Comparison of ENCODE assay signal across 8 cellular contexts in genomic region chr2:175167076-175167791, GRCh38. TPM values are rescaled to one million over a fixed set of nuclear protein-coding genes. Genes with fewer than 3 reads are reported as not detected.
DNase-seq lines count a peak whose midpoint lies in the region; ATAC-seq and TF ChIP-seq lines count a peak whose summit lies in the region.

No MANE protein-coding gene starts in this region.

- peak; percentile 83 for DNase-seq in NCI-H82 (lab: John Stamatoyannopoulos, UW)
- DNase-seq in NCI-H82 treated with DMSO at 0.1 percent for 48 hours (lab: John Stamatoyannopoulos, UW; ENCODE audit: unreplicated experiment): no peak
- peak; percentile 41 to 75 for DNase-seq in HAP-1 (ENCODE audit: low spot score in 2 of 2)
- DNase-seq in NCI-H1694 (lab: John Stamatoyannopoulos, UW): peak; percentile 56
- DNase-seq in heart left ventricle: peak in 3 of 5 donors; percentile 28 to 36 (median 35)
- peak in 7 of 10 donors; percentile 10 to 88 (median 28) for DNase-seq in posterior cingulate gyrus

- peak overlapping the region; percentile 88 for H3K4me3 Mint-ChIP-seq in activated T-helper 17 cell treated with anti-CD3 and anti-CD28 coated beads, Interleukin-2, amount 50 U/mL, for 72 hours

- H3K4me1 ChIP-seq in HAP-1 (no peaks in the 10 kb centered on the region; the same call in 1 of the 2 replicates), heart left ventricle (peaks cover 0 to 38% (median 14%) of the 10 kb centered on the region in 12 donors)

- ATAC-seq in activated T-helper 17 cell treated with anti-CD3 and anti-CD28 coated beads, Interleukin-2, amount 50 U/mL, for 72 hours (replicated peaks): peak; percentile 7
- ATAC-seq in heart left ventricle: peak in 3 of 4 donors; percentile 10 to 28 (median 16)
- ATAC-seq in HG02588 (IDR thresholded peaks at IDR 0.05; ENCODE audit: unreplicated experiment): no peak

- TF ChIP-seq POLR2A in heart left ventricle (IDR thresholded peaks at IDR 0.05): no peak

- WGBS in heart left ventricle, 4 donors: 0 to 1% (median 0%) methylated on average over 29 to 32 of the region's 32 CpGs

- in situ Hi-C loops in HAP-1 (cut with MboI; ENCODE audit: low sequenced_read_pairs): no loop called here

- H3K36me3 Mint-ChIP-seq in activated T-helper 17 cell treated with anti-CD3 and anti-CD28 coated beads, Interleukin-2, amount 50 U/mL, for 72 hours (ENCODE audit: low read depth): peaks cover 36% of the 10 kb centered on the region

- H3K4me1 Mint-ChIP-seq in activated T-helper 17 cell treated with anti-CD3 and anti-CD28 coated beads, Interleukin-2, amount 50 U/mL, for 72 hours: peaks cover 15% of the 10 kb centered on the region

- H3K27me3 ChIP-seq in HAP-1 (ENCODE audit: low read depth): no peaks in the 10 kb centered on the region
- no peaks in the 10 kb centered on the region for H3K27me3 ChIP-seq in heart left ventricle

- H3K4me3 ChIP-seq in HAP-1: peak overlapping the region; percentile 88
- peak overlapping the region; percentile 60 to 96 (median 87) for H3K4me3 ChIP-seq in heart left ventricle

- intact Hi-C loops in heart left ventricle (cut with DNase I) (loop anchor here in 3 of 10 donors (5.0 to 10.0 kb wide), 4 partner anchors 35 to 162 kb away; partner anchors contain the start of gene CHN1 (in 1 of the 3)), posterior cingulate gyrus (cut with DNase I) (no loop called here)

- H3K27me3 Mint-ChIP-seq in activated T-helper 17 cell treated with anti-CD3 and anti-CD28 coated beads, Interleukin-2, amount 50 U/mL, for 72 hours: no peaks in the 10 kb centered on the region

- H3K9me3 ChIP-seq in HAP-1 (no peaks in the 10 kb centered on the region), heart left ventricle (no peaks in the 10 kb centered on the region)

- H3K9me3 Mint-ChIP-seq in activated T-helper 17 cell treated with anti-CD3 and anti-CD28 coated beads, Interleukin-2, amount 50 U/mL, for 72 hours: no peaks in the 10 kb centered on the region

- H3K36me3 ChIP-seq in HAP-1 (replicated peaks): 0 out of 2 replicates have a peak, but pooled peaks cover 3% of the 10 kb centered on the region
- H3K36me3 ChIP-seq in heart left ventricle: peaks cover 0 to 4% (median 0%) of the 10 kb centered on the region in 9 donors

- H3K27ac ChIP-seq in heart left ventricle: peak overlapping the region; percentile 92 to 99 (median 96)

- peak overlapping the region; percentile 96 for H3K27ac Mint-ChIP-seq in activated T-helper 17 cell treated with anti-CD3 and anti-CD28 coated beads, Interleukin-2, amount 50 U/mL, for 72 hours

- no peak for TF ChIP-seq CTCF in heart left ventricle (IDR thresholded peaks at IDR 0.05)

RNA-seq across cellular contexts. Expression of gene ATF2, which starts 0.8 kb away (rescaled TPM):
- total RNA-seq in activated T-helper 17 cell treated with anti-CD3 and anti-CD28 coated beads, Interleukin-2, amount 50 U/mL, for 72 hours: 10 to 100 TPM; 57.5 to 64.1 TPM
- 10 to 100 TPM; 17.1 to 41.5 (median 28.5) TPM for total RNA-seq in heart left ventricle
- polyA plus RNA-seq in heart left ventricle: 10 to 100 TPM; 11.2 to 14.4 TPM

RNA-seq across cellular contexts. Expression of gene ATP5MC3, which starts 14.3 kb away (rescaled TPM):
- 100 to 1,000 TPM; 200 to 416 TPM for total RNA-seq in activated T-helper 17 cell treated with anti-CD3 and anti-CD28 coated beads, Interleukin-2, amount 50 U/mL, for 72 hours
- total RNA-seq in heart left ventricle: 1,000 to 10,000 TPM in 4 of 9 donors, 100 to 1,000 TPM in 5; 474 to 1,123 (median 986) TPM
- 1,000 to 10,000 TPM; 1,066 to 1,093 TPM for polyA plus RNA-seq in heart left ventricle
